Comparison of ENCODE assay signal across 25 cellular contexts in the genomic region with DNA sequence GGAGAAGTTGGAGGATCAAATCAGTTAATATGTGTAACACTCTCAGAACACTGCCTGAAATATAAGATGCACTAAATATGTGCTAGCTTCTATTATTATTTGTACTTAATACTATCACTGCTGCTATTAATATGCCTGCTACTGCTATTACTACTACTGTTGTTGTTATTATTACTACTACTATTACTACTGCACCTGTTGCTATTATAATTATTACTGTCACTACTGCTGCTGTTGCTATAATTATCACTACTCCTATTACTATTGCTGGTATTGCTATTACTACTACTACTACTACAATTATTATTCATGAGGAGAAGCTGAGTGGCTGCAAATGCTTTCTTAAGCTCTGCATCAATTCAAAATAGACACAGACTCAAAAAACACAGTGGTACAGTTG. TPM values are rescaled to one million over a fixed set of nuclear protein-coding genes. Genes with fewer than 3 reads are reported as not detected.
"Had no signal": no experiment of that assay in that cellular context is flagged by ENCODE, and none has a peak within 500 bp of the region (broad histone marks: within the 10 kb centered on the region; RNA-seq: fewer than 3 reads in every experiment).

No MANE protein-coding gene starts in this region.

- DNase-seq: activated CD4-positive, alpha-beta memory T cell treated with anti-CD3 and anti-CD28 coated beads for 36 hours; activated CD4-positive, alpha-beta T cell treated with anti-CD3 and anti-CD28 coated beads, Interleukin-2, amount 10 ng/mL, durations not matched to agents 7 days and 5 days; activated CD4-positive, CD25-positive, alpha-beta regulatory T cell; activated CD8-positive, alpha-beta memory T cell treated with anti-CD3 and anti-CD28 coated beads for 24 hours; activated gamma-delta T cell; activated naive CD4-positive, alpha-beta T cell treated with anti-CD3 and anti-CD28 coated beads, Interleukin-2, amount 10 ng/mL, durations not matched to agents 7 days and 5 days; activated naive CD8-positive, alpha-beta T cell treated with anti-CD3 and anti-CD28 coated beads for 36 hours; activated T-cell treated with anti-CD3 and anti-CD28 coated beads, Interleukin-2, amount 50 U/mL, for 48 hours; brain microvascular endothelial cell; NCI-H1048; NCI-H146; NCI-H187 treated with DMSO at 0.1 percent for 48 hours; NCI-H2081 treated with DMSO at 0.1 percent for 48 hours; NCI-H2227 treated with DMSO at 0.1 percent for 48 hours; NCI-H446 treated with DMSO at 0.1 percent for 48 hours; NCI-H526 treated with DMSO at 0.1 percent for 48 hours; NCI-H82; SK-N-SH; T-helper 1 cell had no signal

- H3K27ac ChIP-seq: brain microvascular endothelial cell, cardiac muscle cell, VCaP had no signal

- H3K36me3 ChIP-seq: brain microvascular endothelial cell, cardiac muscle cell had no signal

- H3K27me3 ChIP-seq: brain microvascular endothelial cell, cardiac muscle cell had no signal

- ATAC-seq: activated T-helper 17 cell treated with anti-CD3 and anti-CD28 coated beads, Interleukin-2, amount 50 U/mL, for 72 hours had no signal

- H3K4me3 ChIP-seq: cardiac muscle cell had no signal

- H3K9me3 ChIP-seq: SK-N-SH had no signal

RNA-seq across cellular contexts. Expression of a gene that starts 16.7 kb away (rescaled TPM):
- total RNA-seq: activated CD4-positive, alpha-beta memory T cell treated with anti-CD3 and anti-CD28 coated beads for 36 hours; activated CD4-positive, alpha-beta T cell treated with anti-CD3 and anti-CD28 coated beads, Interleukin-2, amount 10 ng/mL, durations not matched to agents 7 days and 5 days; activated naive CD8-positive, alpha-beta T cell treated with anti-CD3 and anti-CD28 coated beads for 36 hours; activated T-helper 17 cell treated with anti-CD3 and anti-CD28 coated beads, Interleukin-2, amount 50 U/mL, for 72 hours; cardiac muscle cell; OCI-LY7; RPMI7951; T-helper 2 cell treated with Interferon-gamma antibody and Interleukin-4, amounts not matched to agents 100 ng/mL and 5 ng/mL, for 36 hours had no signal

RNA-seq across cellular contexts. Expression of a gene that starts 31.0 kb away (rescaled TPM):
- total RNA-seq: activated CD4-positive, alpha-beta memory T cell treated with anti-CD3 and anti-CD28 coated beads for 36 hours; activated CD4-positive, alpha-beta T cell treated with anti-CD3 and anti-CD28 coated beads, Interleukin-2, amount 10 ng/mL, durations not matched to agents 7 days and 5 days; activated naive CD8-positive, alpha-beta T cell treated with anti-CD3 and anti-CD28 coated beads for 36 hours; OCI-LY7; T-helper 2 cell treated with Interferon-gamma antibody and Interleukin-4, amounts not matched to agents 100 ng/mL and 5 ng/mL, for 36 hours had no signal
